ENCODE assay signal across 30 cellular contexts in the genomic region with DNA sequence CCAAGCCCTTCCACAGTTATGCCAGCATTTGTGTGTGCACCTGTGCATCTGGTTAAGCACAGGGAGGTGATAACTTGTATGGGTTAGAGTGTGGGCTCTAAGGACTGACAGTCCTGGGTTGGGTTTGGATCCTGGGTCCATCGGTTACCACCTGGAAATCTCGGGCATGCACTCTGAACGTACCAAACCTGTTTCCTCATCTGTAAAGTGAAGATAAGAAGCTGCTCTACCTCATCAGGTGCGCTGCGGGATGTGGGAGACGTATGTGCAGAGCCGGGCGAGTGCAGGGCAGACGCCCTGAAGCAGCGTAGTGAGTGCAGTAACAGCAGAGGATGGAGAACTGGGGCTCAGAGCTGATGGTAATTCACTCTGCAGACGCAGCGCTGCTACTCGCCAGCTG.
DNase-seq lines count a peak whose midpoint lies in the region; ATAC-seq and TF ChIP-seq lines count a peak whose summit lies in the region.
"Had no signal": no experiment of that assay in that cellular context is flagged by ENCODE, and none has a peak within 500 bp of the region (broad histone marks: within the 10 kb centered on the region; RNA-seq: fewer than 3 reads in every experiment).

No MANE protein-coding gene starts in this region.

- peaks cover 48% of the 10 kb centered on the region for H3K79me2 ChIP-seq in DND-41 (ENCODE audit: insufficient read depth, low read length)
- H3K79me2 ChIP-seq: parathyroid adenoma had no signal

- H3K4me2 ChIP-seq in DND-41 (ENCODE audit: insufficient read depth, low read length) = no peak overlapping the region
- H3K4me2 ChIP-seq: SK-N-SH had no signal

- H3K27me3 Mint-ChIP-seq in T-helper 1 cell treated with Interleukin-12 subunit alpha and Interleukin-12 subunit beta and Interleukin-4 antibody, amounts not matched to agents 30 μg/mL and 1 μg/mL, for 36 hours (ENCODE audit: low read depth) = no peaks in the 10 kb centered on the region
- no peaks in the 10 kb centered on the region for H3K27me3 Mint-ChIP-seq in activated T-helper 17 cell treated with anti-CD3 and anti-CD28 coated beads, Interleukin-2, amount 50 U/mL, for 72 hours
- H3K27me3 Mint-ChIP-seq: naive B cell, type B pancreatic cell had no signal

- H3K36me3 ChIP-seq in DND-41 (ENCODE audit: insufficient read depth, low read length) = peaks cover 99% of the 10 kb centered on the region
- H3K36me3 ChIP-seq in mucosa of descending colon (ENCODE audit: low read depth) = no peaks in the 10 kb centered on the region
- no peaks in the 10 kb centered on the region for H3K36me3 ChIP-seq in gastroesophageal sphincter
- H3K36me3 ChIP-seq: breast epithelium, esophagus muscularis mucosa, left lung, stomach had no signal

- peaks cover 50% of the 10 kb centered on the region; the same call in 1 of the 2 replicates for H4K20me1 ChIP-seq in DND-41 (ENCODE audit: insufficient read depth, low read length)

- H3K27me3 ChIP-seq in DND-41 (ENCODE audit: insufficient read depth, low read length, poor library complexity) (no peaks in the 10 kb centered on the region), gastroesophageal sphincter (no peaks in the 10 kb centered on the region)
- H3K27me3 ChIP-seq: breast epithelium, esophagus muscularis mucosa, left lung, stomach had no signal

- no peak overlapping the region for H3K4me3 ChIP-seq in DND-41 (ENCODE audit: low read depth in 1 of 2, low read length in 2 of 2)
- H3K4me3 ChIP-seq in mucosa of descending colon = no peak overlapping the region
- no peak overlapping the region for H3K4me3 ChIP-seq in gastroesophageal sphincter
- H3K4me3 ChIP-seq: breast epithelium, esophagus muscularis mucosa, left lung, stomach had no signal

- no peak for TF ChIP-seq EP300 in gastroesophageal sphincter (IDR thresholded peaks at IDR 0.05)

- TF ChIP-seq POLR2A in gastroesophageal sphincter (IDR thresholded peaks at IDR 0.05) = no peak

- DNase-seq in T-helper 1 cell = no peak
- DNase-seq in DND-41 = no peak
- DNase-seq in mucosa of descending colon = no peak
- DNase-seq in dermis blood vessel endothelial cell = no peak
- DNase-seq: DMS153; endodermal cell; foreskin melanocyte; hypothalamus; left lung; naive B cell; NCI-H1105 treated with DMSO at 0.1 percent for 48 hours; NCI-H2029 treated with DMSO at 0.1 percent for 48 hours; NCI-H446; NCI-H82; right cardiac atrium; SK-N-SH; stimulated activated CD4-positive, alpha-beta T cell treated with anti-CD3 and anti-CD28 coated beads, Interleukin-12 subunit alpha, Interleukin-12 subunit beta, amount 100 ng/mL, for 4 hours; stimulated activated CD4-positive, alpha-beta T cell treated with anti-CD3 and anti-CD28 coated beads, Interleukin-4, amount 100 ng/mL, for 4 hours; stomach; T-helper 9 cell had no signal

- 89 to 90% methylated on average over 4 to 7 of the region's 13 CpGs for WGBS in gastroesophageal sphincter (ENCODE audit: low coverage in 1 of 2), 2 donors

- intact Hi-C loops in mucosa of descending colon (cut with DNase I, micrococcal nuclease) = no loop called here

- no peak overlapping the region for H3K9ac ChIP-seq in DND-41 (ENCODE audit: low read depth, low read length)
- H3K9ac ChIP-seq: parathyroid adenoma, SK-N-SH had no signal

- H3K36me3 Mint-ChIP-seq in T-helper 1 cell treated with Interleukin-12 subunit alpha and Interleukin-12 subunit beta and Interleukin-4 antibody, amounts not matched to agents 30 μg/mL and 1 μg/mL, for 36 hours (ENCODE audit: low read depth) = peaks cover 38% of the 10 kb centered on the region
- H3K36me3 Mint-ChIP-seq in activated T-helper 17 cell treated with anti-CD3 and anti-CD28 coated beads, Interleukin-2, amount 50 U/mL, for 72 hours (ENCODE audit: low read depth) = peaks cover 60% of the 10 kb centered on the region
- H3K36me3 Mint-ChIP-seq: naive B cell, WTC11 had no signal

- H3K4me1 ChIP-seq in DND-41 (ENCODE audit: insufficient read depth, low read length) (no peaks in the 10 kb centered on the region), mucosa of descending colon (ENCODE audit: low read depth) (no peaks in the 10 kb centered on the region), gastroesophageal sphincter (no peaks in the 10 kb centered on the region)
- H3K4me1 ChIP-seq: breast epithelium, esophagus muscularis mucosa, left lung, parathyroid adenoma had no signal

- H3K9me3 Mint-ChIP-seq in T-helper 1 cell treated with Interleukin-12 subunit alpha and Interleukin-12 subunit beta and Interleukin-4 antibody, amounts not matched to agents 30 μg/mL and 1 μg/mL, for 36 hours = no peaks in the 10 kb centered on the region
- no peaks in the 10 kb centered on the region for H3K9me3 Mint-ChIP-seq in activated T-helper 17 cell treated with anti-CD3 and anti-CD28 coated beads, Interleukin-2, amount 50 U/mL, for 72 hours
- H3K9me3 Mint-ChIP-seq: endodermal cell, naive B cell, type B pancreatic cell, WTC11 had no signal

- peaks cover 69% of the 10 kb centered on the region for H3K4me1 Mint-ChIP-seq in T-helper 1 cell treated with Interleukin-12 subunit alpha and Interleukin-12 subunit beta and Interleukin-4 antibody, amounts not matched to agents 30 μg/mL and 1 μg/mL, for 36 hours (ENCODE audit: low read depth)
- H3K4me1 Mint-ChIP-seq in activated T-helper 17 cell treated with anti-CD3 and anti-CD28 coated beads, Interleukin-2, amount 50 U/mL, for 72 hours = peaks cover 35% of the 10 kb centered on the region
- H3K4me1 Mint-ChIP-seq: endodermal cell had no signal

- no peak overlapping the region for H2AFZ ChIP-seq in DND-41 (ENCODE audit: low read depth, low read length)
- H2AFZ ChIP-seq: parathyroid adenoma had no signal

- H3K27ac ChIP-seq in DND-41 (ENCODE audit: low read length) (peak overlapping the region; percentile 24; the same call in 1 of the 2 replicates), gastroesophageal sphincter (no peak overlapping the region)
- H3K27ac ChIP-seq: 22Rv1, breast epithelium, esophagus muscularis mucosa, left lung, parathyroid adenoma, stomach had no signal

- ATAC-seq in DND-41 (ENCODE audit: insufficient read depth, low read depth) (no peak), mucosa of descending colon (peak; percentile 18), HG03108 (IDR thresholded peaks at IDR 0.05; ENCODE audit: unreplicated experiment) (no peak), gastroesophageal sphincter (no peak)
- ATAC-seq in activated T-helper 17 cell treated with anti-CD3 and anti-CD28 coated beads, Interleukin-2, amount 50 U/mL, for 72 hours (replicated peaks) = no peak
- ATAC-seq: left lung, right cardiac atrium, WTC11 had no signal

- H3K9me3 ChIP-seq in DND-41 (ENCODE audit: insufficient read depth, low read length, severe bottlenecking) (no peaks in the 10 kb centered on the region), mucosa of descending colon (no peaks in the 10 kb centered on the region), gastroesophageal sphincter (no peaks in the 10 kb centered on the region)
- H3K9me3 ChIP-seq: breast epithelium, esophagus muscularis mucosa, left lung, SK-N-SH, stomach had no signal

- TF ChIP-seq CTCF in DND-41 (IDR thresholded peaks at IDR 0.05; ENCODE audit: borderline replicate concordance, extremely low read depth, low read length, poor library complexity, severe bottlenecking) (no peak), mucosa of descending colon (IDR thresholded peaks at IDR 0.05) (no peak), gastroesophageal sphincter (IDR thresholded peaks at IDR 0.05) (no peak)

- H3K27ac Mint-ChIP-seq in T-helper 1 cell treated with Interleukin-12 subunit alpha and Interleukin-12 subunit beta and Interleukin-4 antibody, amounts not matched to agents 30 μg/mL and 1 μg/mL, for 36 hours = peak overlapping the region; percentile 52
- H3K27ac Mint-ChIP-seq in activated T-helper 17 cell treated with anti-CD3 and anti-CD28 coated beads, Interleukin-2, amount 50 U/mL, for 72 hours = peak overlapping the region; percentile 67
- H3K27ac Mint-ChIP-seq: endodermal cell, naive B cell, type B pancreatic cell, WTC11 had no signal

- peak overlapping the region; percentile 45 for H3K4me3 Mint-ChIP-seq in T-helper 1 cell treated with Interleukin-12 subunit alpha and Interleukin-12 subunit beta and Interleukin-4 antibody, amounts not matched to agents 30 μg/mL and 1 μg/mL, for 36 hours
- H3K4me3 Mint-ChIP-seq in activated T-helper 17 cell treated with anti-CD3 and anti-CD28 coated beads, Interleukin-2, amount 50 U/mL, for 72 hours = peak overlapping the region; percentile 25
- H3K4me3 Mint-ChIP-seq: endodermal cell, naive B cell, type B pancreatic cell, WTC11 had no signal
